26 cellular contexts compared by ENCODE assay signal in the genomic region with DNA sequence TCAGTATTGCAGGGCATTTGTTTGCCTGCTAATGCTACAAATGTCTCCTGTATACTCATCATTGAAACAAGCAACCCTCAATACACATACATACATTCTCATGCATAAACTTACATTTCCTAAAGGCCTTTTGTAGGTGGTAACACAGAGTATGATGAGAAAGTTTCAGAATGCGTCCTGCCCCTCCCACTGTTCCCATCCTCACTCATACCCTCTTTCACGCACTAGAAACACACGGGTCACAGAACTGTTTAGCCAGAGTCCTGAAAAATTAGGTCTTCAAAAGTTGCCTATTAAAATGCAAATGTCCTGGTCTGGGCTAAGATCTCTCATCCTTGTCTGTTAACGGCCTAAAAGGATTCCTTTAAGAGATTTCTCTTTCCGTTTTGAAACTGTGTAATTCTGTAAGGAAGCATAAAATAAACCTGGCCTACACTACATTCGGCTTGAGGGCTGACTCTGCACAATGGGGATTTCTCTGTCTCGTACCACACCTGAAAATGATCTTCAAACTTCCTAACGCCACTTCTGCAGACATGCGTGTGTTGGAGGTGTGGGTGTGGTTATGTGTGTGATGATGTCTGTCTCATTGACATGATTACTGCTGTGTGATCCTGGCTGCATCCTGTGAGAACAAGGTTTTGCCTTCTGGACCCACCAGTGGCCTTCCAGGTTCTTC. TPM values are rescaled to one million over a fixed set of nuclear protein-coding genes. Genes with fewer than 3 reads are reported as not detected.
"Had no signal": no experiment of that assay in that cellular context is flagged by ENCODE, and none has a peak within 500 bp of the region (broad histone marks: within the 10 kb centered on the region; RNA-seq: fewer than 3 reads in every experiment).

No MANE protein-coding gene starts in this region.

- H3K4me1 Mint-ChIP-seq: activated CD8-positive, alpha-beta memory T cell treated with anti-CD3 and anti-CD28 coated beads, Interleukin-2, amount 10 ng/mL, durations not matched to agents 7 days and 5 days; activated naive CD4-positive, alpha-beta T cell treated with anti-CD3 and anti-CD28 coated beads, Interleukin-2, amount 50 U/mL, for 24 hours had no signal

- H3K36me3 ChIP-seq: breast epithelium, SJSA1 had no signal

- H3K27me3 ChIP-seq: breast epithelium, SJSA1 had no signal

- DNase-seq: activated CD4-positive, alpha-beta T cell treated with anti-CD3 and anti-CD28 coated beads for 48 hours; activated CD4-positive, alpha-beta T cell treated with anti-CD3 and anti-CD28 coated beads, Interleukin-2, amount 50 U/mL, for 4 hours; activated CD4-positive, CD25-positive, alpha-beta regulatory T cell treated with anti-CD3 and anti-CD28 coated beads, Interleukin-2, amount 50 U/mL, for 72 hours; activated CD8-positive, alpha-beta memory T cell treated with anti-CD3 and anti-CD28 coated beads, Interleukin-2, amount 10 ng/mL, durations not matched to agents 7 days and 5 days; activated effector memory CD4-positive, alpha-beta T cell treated with Interleukin-2 at 50 U/mL for 16 hours; activated naive CD4-positive, alpha-beta T cell; activated T-cell treated with anti-CD3 and anti-CD28 coated beads, Interleukin-2, amount 50 U/mL, for 24 hours; aorta; central memory CD4-positive, alpha-beta T cell; MV-4-11; NCI-H1092 treated with DMSO at 0.1 percent for 48 hours; NCI-H1417 treated with DMSO at 0.1 percent for 48 hours; NCI-H1694; NCI-H2029; NCI-H2107; NCI-H2171 treated with DMSO at 0.1 percent for 48 hours; NCI-H226; NCI-H82; NK-92 treated with Interleukin-12 subunit alpha and Interleukin-12 subunit beta, amount 100 ng/mL, for 24 hours; SHP77 had no signal

- H3K36me3 Mint-ChIP-seq: activated CD8-positive, alpha-beta memory T cell treated with anti-CD3 and anti-CD28 coated beads, Interleukin-2, amount 10 ng/mL, durations not matched to agents 7 days and 5 days; activated naive CD4-positive, alpha-beta T cell treated with anti-CD3 and anti-CD28 coated beads, Interleukin-2, amount 50 U/mL, for 24 hours had no signal

- H3K27ac ChIP-seq: breast epithelium, SJSA1 had no signal

- H3K4me3 ChIP-seq: breast epithelium, SJSA1 had no signal

- H3K4me3 Mint-ChIP-seq: activated CD8-positive, alpha-beta memory T cell treated with anti-CD3 and anti-CD28 coated beads, Interleukin-2, amount 10 ng/mL, durations not matched to agents 7 days and 5 days; activated naive CD4-positive, alpha-beta T cell treated with anti-CD3 and anti-CD28 coated beads, Interleukin-2, amount 50 U/mL, for 24 hours; activated T-cell treated with anti-CD3 and anti-CD28 coated beads, Interleukin-2, amount 50 U/mL, for 24 hours; activated T-helper 1 cell treated with anti-CD3 and anti-CD28 coated beads, Interleukin-12 subunit alpha, Interleukin-12 subunit beta, Interleukin-2, Interleukin-4 antibody, amounts not matched to agents 30 ng/mL and 10 ng/mL and 1 ng/mL, durations not matched to agents 14 hours and 24 hours and 36 hours; T-helper 1 cell treated with Interleukin-12 subunit alpha and Interleukin-12 subunit beta and Interleukin-4 antibody, amounts not matched to agents 30 μg/mL and 1 μg/mL, for 36 hours had no signal

- ATAC-seq: activated CD8-positive, alpha-beta memory T cell treated with anti-CD3 and anti-CD28 coated beads, Interleukin-2, amount 10 ng/mL, durations not matched to agents 7 days and 5 days had no signal

- H3K27ac Mint-ChIP-seq: activated CD8-positive, alpha-beta memory T cell treated with anti-CD3 and anti-CD28 coated beads, Interleukin-2, amount 10 ng/mL, durations not matched to agents 7 days and 5 days; activated naive CD4-positive, alpha-beta T cell treated with anti-CD3 and anti-CD28 coated beads, Interleukin-2, amount 50 U/mL, for 24 hours; activated T-cell treated with anti-CD3 and anti-CD28 coated beads, Interleukin-2, amount 50 U/mL, for 24 hours; activated T-helper 1 cell treated with anti-CD3 and anti-CD28 coated beads, Interleukin-12 subunit alpha, Interleukin-12 subunit beta, Interleukin-2, Interleukin-4 antibody, amounts not matched to agents 30 ng/mL and 10 ng/mL and 1 ng/mL, durations not matched to agents 14 hours and 24 hours and 36 hours; T-helper 1 cell treated with Interleukin-12 subunit alpha and Interleukin-12 subunit beta and Interleukin-4 antibody, amounts not matched to agents 30 μg/mL and 1 μg/mL, for 36 hours had no signal

- H3K9me3 Mint-ChIP-seq: activated naive CD4-positive, alpha-beta T cell treated with anti-CD3 and anti-CD28 coated beads, Interleukin-2, amount 50 U/mL, for 24 hours; activated T-cell treated with anti-CD3 and anti-CD28 coated beads, Interleukin-2, amount 50 U/mL, for 24 hours; activated T-helper 1 cell treated with anti-CD3 and anti-CD28 coated beads, Interleukin-12 subunit alpha, Interleukin-12 subunit beta, Interleukin-2, Interleukin-4 antibody, amounts not matched to agents 30 ng/mL and 10 ng/mL and 1 ng/mL, durations not matched to agents 14 hours and 24 hours and 36 hours; T-helper 1 cell treated with Interleukin-12 subunit alpha and Interleukin-12 subunit beta and Interleukin-4 antibody, amounts not matched to agents 30 μg/mL and 1 μg/mL, for 36 hours had no signal

- FAIRE-seq: RCC 7860 had no signal

- H3K9me3 ChIP-seq: breast epithelium, SJSA1 had no signal

- H3K4me1 ChIP-seq: breast epithelium, SJSA1 had no signal

RNA-seq across cellular contexts. Expression of gene FCER1A, which starts 5.3 kb away (rescaled TPM):
- total RNA-seq: activated CD8-positive, alpha-beta memory T cell treated with anti-CD3 and anti-CD28 coated beads, Interleukin-2, amount 10 ng/mL, durations not matched to agents 7 days and 5 days; activated T-helper 1 cell treated with anti-CD3 and anti-CD28 coated beads, Interleukin-12 subunit alpha, Interleukin-12 subunit beta, Interleukin-2, Interleukin-4 antibody, amounts not matched to agents 30 ng/mL and 10 ng/mL and 1 ng/mL, durations not matched to agents 14 hours and 24 hours and 36 hours; SJSA1 had no signal
